In the genomic region with DNA sequence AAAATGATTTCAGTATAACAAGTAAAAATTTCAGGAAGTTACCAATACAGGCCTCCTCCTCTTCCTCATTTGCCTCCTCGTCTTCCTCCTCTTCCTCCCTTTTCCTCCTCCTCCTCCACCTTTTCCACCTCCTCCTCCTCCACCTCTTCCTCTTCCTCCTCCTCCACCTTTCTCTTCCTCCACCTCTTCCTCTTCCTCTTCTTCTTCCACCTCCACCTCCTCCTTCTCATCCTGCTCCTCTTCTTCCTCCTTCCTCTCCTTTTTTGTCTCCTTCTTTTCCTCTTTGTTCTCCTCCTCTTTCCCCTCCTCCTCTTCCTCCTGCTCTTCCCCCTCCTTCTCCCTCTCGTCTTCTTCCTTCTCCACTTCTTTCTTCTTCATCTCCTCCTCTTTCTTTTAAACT, we compare ENCODE assay signal across 27 cellular contexts.
"Had no signal": no experiment of that assay in that cellular context is flagged by ENCODE, and none has a peak within 500 bp of the region (broad histone marks: within the 10 kb centered on the region; RNA-seq: fewer than 3 reads in every experiment).

No MANE protein-coding gene starts in this region.

- H3K27ac ChIP-seq: esophagus muscularis mucosa, foreskin keratinocyte, gastroesophageal sphincter, heart left ventricle, hepatocyte, neural progenitor cell, parathyroid adenoma, right lobe of liver, suprapubic skin, transverse colon, upper lobe of right lung, uterus had no signal

- H3K4me3 ChIP-seq: esophagus muscularis mucosa, gastroesophageal sphincter, heart left ventricle, hepatocyte, mucosa of descending colon, neural progenitor cell, right lobe of liver, suprapubic skin, transverse colon, upper lobe of right lung, uterus had no signal

- H3K4me3 Mint-ChIP-seq: mesothelial cell of epicardium, nephron, neural progenitor cell had no signal

- DNase-seq: effector CD8-positive, alpha-beta T cell; foreskin keratinocyte; heart left ventricle; kidney; mesenchymal stem cell; mucosa of descending colon; naive B cell; right lobe of liver; small intestine; stimulated activated CD4-positive, alpha-beta T cell treated with anti-CD3 and anti-CD28 coated beads, Interleukin-15, amount 100 ng/mL, for 24 hours; stimulated activated CD4-positive, alpha-beta T cell treated with anti-CD3 and anti-CD28 coated beads, Interleukin-2, amount 100 ng/mL, for 48 hours; stimulated activated naive CD4-positive, alpha-beta T cell treated with Interleukin-2 at 50 U/mL for 16 hours; transverse colon; upper lobe of right lung; uterus had no signal

- H3K9ac ChIP-seq: neural progenitor cell, parathyroid adenoma had no signal

- H3K36me3 ChIP-seq: esophagus muscularis mucosa, gastroesophageal sphincter, heart left ventricle, neural progenitor cell, right lobe of liver, suprapubic skin, transverse colon, upper lobe of right lung, uterus had no signal

- H3K27ac Mint-ChIP-seq: mesothelial cell of epicardium, nephron, neural progenitor cell, progenitor cell of endocrine pancreas had no signal

- H3K4me2 ChIP-seq: hepatocyte, neural progenitor cell had no signal

- H3K4me1 Mint-ChIP-seq: mesothelial cell of epicardium, nephron, neural progenitor cell had no signal

- ATAC-seq: foreskin keratinocyte, gastroesophageal sphincter, heart left ventricle, left lobe of liver, mucosa of descending colon, right lobe of liver, upper lobe of right lung had no signal

- H3K79me2 ChIP-seq: hepatocyte, parathyroid adenoma had no signal

- H3K27me3 ChIP-seq: esophagus muscularis mucosa, foreskin keratinocyte, gastroesophageal sphincter, hepatocyte, neural progenitor cell, right lobe of liver, transverse colon, upper lobe of right lung, uterus had no signal

- H3K36me3 Mint-ChIP-seq: mesothelial cell of epicardium, neural progenitor cell had no signal

- H3K4me1 ChIP-seq: esophagus muscularis mucosa, foreskin keratinocyte, heart left ventricle, neural progenitor cell, parathyroid adenoma, right lobe of liver, suprapubic skin, transverse colon, upper lobe of right lung, uterus had no signal

- FAIRE-seq: colon, endothelial cell of umbilical vein, kidney, small intestine had no signal

- H3K9me3 ChIP-seq: mucosa of descending colon, right lobe of liver, suprapubic skin, transverse colon, upper lobe of right lung, uterus had no signal

- H2AFZ ChIP-seq: hepatocyte, neural progenitor cell, parathyroid adenoma had no signal
